ENCODE assay signal across 13 cellular contexts in the genomic region with DNA sequence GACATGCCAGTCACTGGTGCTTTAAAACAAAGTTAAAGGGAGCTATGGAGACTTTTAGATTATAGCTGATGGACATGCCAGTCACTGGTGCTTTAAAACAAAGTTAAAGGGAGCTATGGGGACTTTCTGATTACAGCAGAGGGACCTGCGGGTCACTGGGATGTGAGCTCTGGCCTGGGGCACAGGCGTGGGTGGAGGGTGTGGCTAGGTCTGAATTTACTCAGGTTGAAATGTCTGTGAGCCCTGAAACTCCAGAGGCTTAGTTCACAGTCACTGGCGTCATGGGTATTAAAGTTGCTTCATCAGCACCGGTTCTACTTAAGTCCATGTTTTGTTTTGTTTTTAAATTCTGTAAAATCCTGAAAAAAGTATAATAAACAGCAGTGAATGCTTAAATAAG. TPM values are rescaled to one million over a fixed set of nuclear protein-coding genes. Genes with fewer than 3 reads are reported as not detected.
DNase-seq lines count a peak whose midpoint lies in the region; ATAC-seq and TF ChIP-seq lines count a peak whose summit lies in the region.
"Had no signal": no experiment of that assay in that cellular context is flagged by ENCODE, and none has a peak within 500 bp of the region (broad histone marks: within the 10 kb centered on the region; RNA-seq: fewer than 3 reads in every experiment).

No MANE protein-coding gene starts in this region.

- in situ Hi-C loops in GM23248 (cut with MboI): no loop called here

- no peaks in the 10 kb centered on the region for H3K79me2 ChIP-seq in GM23248 (ENCODE audit: insufficient read depth)

- H3K27me3 ChIP-seq in neuronal stem cell (ENCODE audit: control insufficient read depth in 3 of 3, insufficient read depth in 3 of 3, low read depth in 1 of 3, low read length in 3 of 3) (peaks cover 0 to 10% (median 0%) of the 10 kb centered on the region in 3 experiments), GM23248 (replicated peaks; ENCODE audit: insufficient read depth) (peaks cover 13% of the 10 kb centered on the region; the same call in 1 of the 2 replicates)

- DNase-seq in epithelial cell of esophagus (ENCODE audit: low read depth) (peak; percentile 8), neuronal stem cell (ENCODE audit: low spot score) (no peak), T-helper 2 cell (no peak), GM23248 (no peak)
- DNase-seq in activated CD4-positive, alpha-beta T cell treated with anti-CD3 and anti-CD28 coated beads for 48 hours: no peak
- DNase-seq: activated naive CD4-positive, alpha-beta T cell treated with anti-CD3 and anti-CD28 coated beads for 36 hours; left lung; NCI-H345; nucleus accumbens; WERI-Rb-1 had no signal

- H3K9me2 ChIP-seq in GM23248 (ENCODE audit: insufficient read depth): no peaks in the 10 kb centered on the region

- no CpG with 5 or more reads among the region's 4 CpGs for WGBS in neuronal stem cell (ENCODE audit: extremely low coverage in 2 of 2, insufficient read length in 2 of 2, insufficient replicate concordance in 1 of 2), 2 donors
- 52 to 56% methylated on average over 4 of the region's 4 CpGs for WGBS in GM23248 (ENCODE audit: low coverage in 1 of 2, low lambda C conversion rate in 2 of 2, missing lambda C conversion rate in 2 of 2), 2 experiments

- no peak overlapping the region for H3K14ac ChIP-seq in neuronal stem cell (ENCODE audit: low read length)

- H2BK5ac ChIP-seq in neuronal stem cell (ENCODE audit: low read length): no peak overlapping the region

- H4K8ac ChIP-seq in neuronal stem cell (ENCODE audit: low read depth, low read length): no peak overlapping the region

- H3K4me1 ChIP-seq in neuronal stem cell (ENCODE audit: control insufficient read depth in 2 of 2, insufficient read depth in 1 of 2, low read depth in 1 of 2, low read length in 2 of 2) (no peaks in the 10 kb centered on the region), GM23248 (ENCODE audit: insufficient read depth) (no peaks in the 10 kb centered on the region)
- H3K4me1 ChIP-seq: left lung had no signal

- TF ChIP-seq CTCF in epithelial cell of esophagus (IDR thresholded peaks at IDR 0.05; ENCODE audit: insufficient read depth, low read depth, low read length, missing control alignments): no peak

- no peak overlapping the region for H3K18ac ChIP-seq in neuronal stem cell (ENCODE audit: low read length)

- H3K9ac ChIP-seq in neuronal stem cell (ENCODE audit: low read depth, low read length, poor library complexity): no peak overlapping the region
- H3K9ac ChIP-seq in GM23248: no peak overlapping the region

- H3K4ac ChIP-seq in neuronal stem cell (ENCODE audit: low read length): no peak overlapping the region

- H3K23ac ChIP-seq in neuronal stem cell (ENCODE audit: low read depth, low read length, poor library complexity): no peak overlapping the region

- H3F3A ChIP-seq in GM23248 (ENCODE audit: insufficient read depth): no peaks in the 10 kb centered on the region

- ATAC-seq in GM19023 (IDR thresholded peaks at IDR 0.05; ENCODE audit: unreplicated experiment): peak; percentile 79
- ATAC-seq in GM21619 (IDR thresholded peaks at IDR 0.05; ENCODE audit: unreplicated experiment): peak; percentile 56
- peak; percentile 56 for ATAC-seq in HG03097 (IDR thresholded peaks at IDR 0.05; ENCODE audit: low FRiP score, unreplicated experiment)
- ATAC-seq: left lung had no signal

- no peak overlapping the region for H2BK12ac ChIP-seq in neuronal stem cell (ENCODE audit: low read length)

- H4K91ac ChIP-seq in neuronal stem cell (ENCODE audit: low read depth, low read length, poor library complexity): no peak overlapping the region

- H3K27ac ChIP-seq in neuronal stem cell (replicated peaks; ENCODE audit: low read length): no peak overlapping the region
- no peak overlapping the region for H3K27ac ChIP-seq in GM23248
- H3K27ac ChIP-seq: left lung, WERI-Rb-1 had no signal

- no peaks in the 10 kb centered on the region for H3K79me1 ChIP-seq in neuronal stem cell (ENCODE audit: low read depth, low read length)

- H2AFZ ChIP-seq in neuronal stem cell (ENCODE audit: low read length) (no peak overlapping the region), GM23248 (no peak overlapping the region)

- H3K9me3 ChIP-seq in neuronal stem cell (replicated peaks in 1 of 2; ENCODE audit: control insufficient read depth in 2 of 2, insufficient read depth in 1 of 2, low read depth in 1 of 2, low read length in 2 of 2): peaks cover 0 to 4% of the 10 kb centered on the region in 2 donors
- H3K9me3 ChIP-seq in GM23248 (ENCODE audit: low read depth): no peaks in the 10 kb centered on the region
- H3K9me3 ChIP-seq: left lung had no signal

- H2BK15ac ChIP-seq in neuronal stem cell (ENCODE audit: low read length): no peak overlapping the region

- H3K4me3 ChIP-seq in epithelial cell of esophagus (ENCODE audit: low read length): no peak overlapping the region
- H3K4me3 ChIP-seq in neuronal stem cell (ENCODE audit: low read length in 2 of 2): no peak overlapping the region
- no peak overlapping the region for H3K4me3 ChIP-seq in GM23248
- H3K4me3 ChIP-seq: left lung had no signal

- H3K4me2 ChIP-seq in neuronal stem cell (ENCODE audit: insufficient read depth, low read length, poor library complexity, severe bottlenecking) (no peak overlapping the region), GM23248 (ENCODE audit: unreplicated experiment) (no peak overlapping the region)

- H4K20me1 ChIP-seq in GM23248 (ENCODE audit: insufficient read depth): no peaks in the 10 kb centered on the region

- H3K36me3 ChIP-seq in neuronal stem cell (replicated peaks in 1 of 2; ENCODE audit: control insufficient read depth in 2 of 2, insufficient read depth in 2 of 2, low read length in 2 of 2) (peaks cover 0 to 4% of the 10 kb centered on the region in 2 donors), GM23248 (ENCODE audit: low read depth) (no peaks in the 10 kb centered on the region)
- H3K36me3 ChIP-seq: left lung, WERI-Rb-1 had no signal

- H2BK120ac ChIP-seq in neuronal stem cell (ENCODE audit: low read depth, low read length): no peak overlapping the region

- H2AK5ac ChIP-seq in neuronal stem cell (ENCODE audit: low read depth, low read length): no peak overlapping the region

RNA-seq across cellular contexts. Expression of a gene that starts 49.0 kb away (rescaled TPM):
- 33.2 TPM for polyA plus RNA-seq in neuronal stem cell (2013, experiment 1 of 2)
- polyA plus RNA-seq in neuronal stem cell (2013, experiment 2 of 2): 35.6 TPM
- 9.9 and 16.2 TPM in 2 replicates for total RNA-seq in GM23248 (2014; rRNA removed; shearing (Covaris generic))
- 37.7 and 40.0 TPM in 2 replicates for polyA plus RNA-seq in GM23248 (2016; fragmentation: Nextera tagmentation; extraction: Ambion mirVana)
